In genomic region chr19:4369109-4369887, GRCh38 we compare ENCODE assay signal across 8 cellular contexts. TPM values are rescaled to one million over a fixed set of nuclear protein-coding genes. Genes with fewer than 3 reads are reported as not detected.
A peak's percentile ranks its signal among the peaks of the same experiment; 100 is the strongest.
DNase-seq lines count a peak whose midpoint lies in the region; ATAC-seq and TF ChIP-seq lines count a peak whose summit lies in the region.

No MANE protein-coding gene starts in this region.

- H3K4me1 Mint-ChIP-seq in WTC11 = peaks cover 20% of the 10 kb centered on the region
- H3K4me1 Mint-ChIP-seq in central memory CD8-positive, alpha-beta T cell = peaks cover 45% of the 10 kb centered on the region

- peak overlapping the region; percentile 100 for H3K4me2 ChIP-seq in BLaER1

- H3K27me3 Mint-ChIP-seq in WTC11 (ENCODE audit: low read depth) = no peaks in the 10 kb centered on the region
- no peaks in the 10 kb centered on the region for H3K27me3 Mint-ChIP-seq in central memory CD8-positive, alpha-beta T cell

- no peak for TF ChIP-seq CTCF in WTC11 (IDR thresholded peaks at IDR 0.05)

- peak overlapping the region; percentile 88 for H3K27ac Mint-ChIP-seq in WTC11
- peak overlapping the region; percentile 91 for H3K27ac Mint-ChIP-seq in central memory CD8-positive, alpha-beta T cell (ENCODE audit: low read depth)

- ATAC-seq in GM19395 (IDR thresholded peaks at IDR 0.05; ENCODE audit: unreplicated experiment) (peak; percentile 64), HG03520 (IDR thresholded peaks at IDR 0.05; ENCODE audit: unreplicated experiment) (peak; percentile 49), WTC11 (peak; percentile 27)
- ATAC-seq in central memory CD8-positive, alpha-beta T cell (replicated peaks; ENCODE audit: extremely low read depth, poor library complexity, severe bottlenecking) = peak; percentile 71

- peak overlapping the region; percentile 87 for H3K27ac ChIP-seq in BLaER1

- H3K4me3 ChIP-seq in BLaER1 (peak overlapping the region; percentile 58), mononuclear cell (ENCODE audit: low read length) (peak overlapping the region; percentile 24)

- peak overlapping the region; percentile 74 for H3K9ac ChIP-seq in BLaER1

- no peaks in the 10 kb centered on the region for H3K9me3 Mint-ChIP-seq in WTC11
- H3K9me3 Mint-ChIP-seq in central memory CD8-positive, alpha-beta T cell = no peaks in the 10 kb centered on the region

- POLR2A ChIA-PET in WTC11 (lab: Charles Lee) = interaction anchor here (1.4 kb wide), 1 partner anchor 22 kb away, joined by 7 read pairs; no protein-coding TSS in a partner anchor

- no peaks in the 10 kb centered on the region for H3K9me3 ChIP-seq in BLaER1
- H3K9me3 ChIP-seq in mononuclear cell (ENCODE audit: low read depth, low read length) = no peaks in the 10 kb centered on the region

- DNase-seq in WTC11 (ENCODE audit: low spot score) = no peak
- peak; percentile 43 to 65 for DNase-seq in central memory CD8-positive, alpha-beta T cell (ENCODE audit: low spot score in 2 of 2)
- peak; percentile 81 for DNase-seq in stimulated activated CD8-positive, alpha-beta memory T cell treated with anti-CD3 and anti-CD28 coated beads, Interleukin-4, amount 100 ng/mL, for 48 hours
- no peak for DNase-seq in HuH-7 (ENCODE audit: low spot score)

- H3K4me1 ChIP-seq in BLaER1 = peaks cover 93% of the 10 kb centered on the region
- peaks cover 65% of the 10 kb centered on the region for H3K4me1 ChIP-seq in mononuclear cell (ENCODE audit: insufficient read depth, low read length)

- no peak overlapping the region; the same call in 1 of the 2 replicates for H3K4me3 Mint-ChIP-seq in WTC11
- peak overlapping the region; percentile 86 for H3K4me3 Mint-ChIP-seq in central memory CD8-positive, alpha-beta T cell

- CTCF ChIA-PET in WTC11 (lab: Charles Lee) = interaction anchor here (0.6 to 1.8 kb wide), 17 partner anchors 10 to 156 kb away, joined by 3 to 23 read pairs (median 6); partner anchors contain the start of genes CHAF1A, MPND and SH3GL1

- H3K36me3 ChIP-seq in BLaER1 = peaks cover 34% of the 10 kb centered on the region

- peaks cover 91% of the 10 kb centered on the region for H4K20me1 ChIP-seq in BLaER1

- no peaks in the 10 kb centered on the region; the same call in 1 of the 2 replicates for H3K36me3 Mint-ChIP-seq in WTC11
- peaks cover 12% of the 10 kb centered on the region for H3K36me3 Mint-ChIP-seq in central memory CD8-positive, alpha-beta T cell (ENCODE audit: insufficient read depth)

- H3K27me3 ChIP-seq in BLaER1 (no peaks in the 10 kb centered on the region), mononuclear cell (ENCODE audit: insufficient read depth, low read length) (no peaks in the 10 kb centered on the region)

TF ChIP-seq in WTC11, 78 proteins besides CTCF, POLR2A, EP300 and RAD21 (continues in another document):
- TF ChIP-seq ZNF416 (CRISPR knock-in tag; IDR thresholded peaks at IDR 0.05) = no peak
- TF ChIP-seq SMAD4 (CRISPR knock-in tag; IDR thresholded peaks at IDR 0.05) = no peak
- TF ChIP-seq IRF1 (CRISPR knock-in tag; IDR thresholded peaks at IDR 0.05) = no peak
- TF ChIP-seq ZNF263 (CRISPR knock-in tag; IDR thresholded peaks at IDR 0.05; ENCODE audit: low read depth) = no peak
- TF ChIP-seq, protein P1, sequence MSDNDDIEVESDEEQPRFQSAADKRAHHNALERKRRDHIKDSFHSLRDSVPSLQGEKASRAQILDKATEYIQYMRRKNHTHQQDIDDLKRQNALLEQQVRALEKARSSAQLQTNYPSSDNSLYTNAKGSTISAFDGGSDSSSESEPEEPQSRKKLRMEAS (CRISPR knock-in tag; IDR thresholded peaks at IDR 0.05) = no peak
- TF ChIP-seq, protein P2, sequence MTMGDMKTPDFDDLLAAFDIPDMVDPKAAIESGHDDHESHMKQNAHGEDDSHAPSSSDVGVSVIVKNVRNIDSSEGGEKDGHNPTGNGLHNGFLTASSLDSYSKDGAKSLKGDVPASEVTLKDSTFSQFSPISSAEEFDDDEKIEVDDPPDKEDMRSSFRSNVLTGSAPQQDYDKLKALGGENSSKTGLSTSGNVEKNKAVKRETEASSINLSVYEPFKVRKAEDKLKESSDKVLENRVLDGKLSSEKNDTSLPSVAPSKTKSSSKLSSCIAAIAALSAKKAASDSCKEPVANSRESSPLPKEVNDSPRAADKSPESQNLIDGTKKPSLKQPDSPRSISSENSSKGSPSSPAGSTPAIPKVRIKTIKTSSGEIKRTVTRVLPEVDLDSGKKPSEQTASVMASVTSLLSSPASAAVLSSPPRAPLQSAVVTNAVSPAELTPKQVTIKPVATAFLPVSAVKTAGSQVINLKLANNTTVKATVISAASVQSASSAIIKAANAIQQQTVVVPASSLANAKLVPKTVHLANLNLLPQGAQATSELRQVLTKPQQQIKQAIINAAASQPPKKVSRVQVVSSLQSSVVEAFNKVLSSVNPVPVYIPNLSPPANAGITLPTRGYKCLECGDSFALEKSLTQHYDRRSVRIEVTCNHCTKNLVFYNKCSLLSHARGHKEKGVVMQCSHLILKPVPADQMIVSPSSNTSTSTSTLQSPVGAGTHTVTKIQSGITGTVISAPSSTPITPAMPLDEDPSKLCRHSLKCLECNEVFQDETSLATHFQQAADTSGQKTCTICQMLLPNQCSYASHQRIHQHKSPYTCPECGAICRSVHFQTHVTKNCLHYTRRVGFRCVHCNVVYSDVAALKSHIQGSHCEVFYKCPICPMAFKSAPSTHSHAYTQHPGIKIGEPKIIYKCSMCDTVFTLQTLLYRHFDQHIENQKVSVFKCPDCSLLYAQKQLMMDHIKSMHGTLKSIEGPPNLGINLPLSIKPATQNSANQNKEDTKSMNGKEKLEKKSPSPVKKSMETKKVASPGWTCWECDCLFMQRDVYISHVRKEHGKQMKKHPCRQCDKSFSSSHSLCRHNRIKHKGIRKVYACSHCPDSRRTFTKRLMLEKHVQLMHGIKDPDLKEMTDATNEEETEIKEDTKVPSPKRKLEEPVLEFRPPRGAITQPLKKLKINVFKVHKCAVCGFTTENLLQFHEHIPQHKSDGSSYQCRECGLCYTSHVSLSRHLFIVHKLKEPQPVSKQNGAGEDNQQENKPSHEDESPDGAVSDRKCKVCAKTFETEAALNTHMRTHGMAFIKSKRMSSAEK (CRISPR knock-in tag; IDR thresholded peaks at IDR 0.05; ENCODE audit: borderline replicate concordance) = no peak
- TF ChIP-seq MXD4 (CRISPR knock-in tag; IDR thresholded peaks at IDR 0.05; ENCODE audit: borderline replicate concordance) = no peak
- no peak for TF ChIP-seq USF1 (CRISPR knock-in tag; IDR thresholded peaks at IDR 0.05)
- no peak; the same call in 1 of the 2 replicates for TF ChIP-seq ZNF121 (CRISPR knock-in tag; IDR thresholded peaks at IDR 0.05)
- no peak for TF ChIP-seq FOXP4 (CRISPR knock-in tag; IDR thresholded peaks at IDR 0.05)
- TF ChIP-seq TEAD1 (CRISPR knock-in tag; IDR thresholded peaks at IDR 0.05) = no peak
- TF ChIP-seq ZNF232 (CRISPR knock-in tag; IDR thresholded peaks at IDR 0.05) = no peak
- no peak for TF ChIP-seq NR2C2 (CRISPR knock-in tag; IDR thresholded peaks at IDR 0.05)
- no peak for TF ChIP-seq E2F1 (CRISPR knock-in tag; IDR thresholded peaks at IDR 0.05)
- TF ChIP-seq, protein P3, sequence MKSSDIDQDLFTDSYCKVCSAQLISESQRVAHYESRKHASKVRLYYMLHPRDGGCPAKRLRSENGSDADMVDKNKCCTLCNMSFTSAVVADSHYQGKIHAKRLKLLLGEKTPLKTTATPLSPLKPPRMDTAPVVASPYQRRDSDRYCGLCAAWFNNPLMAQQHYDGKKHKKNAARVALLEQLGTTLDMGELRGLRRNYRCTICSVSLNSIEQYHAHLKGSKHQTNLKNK (CRISPR knock-in tag; IDR thresholded peaks at IDR 0.05) = no peak
- TF ChIP-seq ETV6 (CRISPR knock-in tag; IDR thresholded peaks at IDR 0.05) = no peak

RNA-seq across cellular contexts. Expression of gene MPND, which starts 25.9 kb away (rescaled TPM):
- 28.3 to 37.7 TPM (median 37.4 TPM) in 3 replicates for total RNA-seq in WTC11 (2021)
- total RNA-seq in mononuclear cell = 7.3 TPM

RNA-seq across cellular contexts. Expression of gene STAP2, which starts 30.7 kb away (rescaled TPM):
- total RNA-seq in WTC11 (2021) = 18.2 to 21.1 TPM (median 20.2 TPM) in 3 replicates
- 0.42 TPM for total RNA-seq in mononuclear cell

RNA-seq across cellular contexts. Expression of gene SH3GL1, which starts 31.0 kb away (rescaled TPM):
- 89.4 to 109 TPM (median 89.7 TPM) in 3 replicates for total RNA-seq in WTC11 (2021)
- total RNA-seq in mononuclear cell = 26.6 TPM

RNA-seq across cellular contexts. Expression of gene CHAF1A, which starts 33.1 kb away (rescaled TPM):
- 126 to 161 TPM (median 137 TPM) in 3 replicates for total RNA-seq in WTC11 (2021)
- total RNA-seq in mononuclear cell = 12.2 TPM

Comparison
In these comparisons a context has a peak if more than half of its experiments do, and no peak if none do; other contexts are left out.
1. DNase-seq: peak in central memory CD8-positive, alpha-beta T cell (2 of 2) and stimulated activated CD8-positive, alpha-beta memory T cell treated with anti-CD3 and anti-CD28 coated beads, Interleukin-4, amount 100 ng/mL, for 48 hours (single experiment); none in WTC11 (single experiment) and HuH-7 (single experiment).
2. RNA of gene STAP2, which starts 30.7 kb away (total RNA-seq): 18.2 to 21.1 TPM in WTC11; 0.42 TPM in mononuclear cell (single experiment); every median in the first group is over 10 times any median in the second.
3. Peak in every context shown above with its lines, with median percentiles within 50 percentile points of each other: ATAC-seq.